31 cellular contexts compared by ENCODE assay signal in genomic region chrX:31006027-31006426, GRCh38.
"Had no signal": no experiment of that assay in that cellular context is flagged by ENCODE, and none has a peak within 500 bp of the region (broad histone marks: within the 10 kb centered on the region; RNA-seq: fewer than 3 reads in every experiment).

No MANE protein-coding gene starts in this region.

- H3K27me3 Mint-ChIP-seq: stimulated activated naive CD8-positive, alpha-beta T cell treated with anti-CD3 and anti-CD28 coated beads, Interleukin-15, amount 100 ng/mL, for 72 hours; type B pancreatic cell had no signal

- H3K27ac ChIP-seq: neutrophil, pancreas, prostate gland, right atrium auricular region, right lobe of liver, sigmoid colon, spleen, suprapubic skin, testis, tibial artery, transverse colon, upper lobe of right lung, uterus had no signal

- H3K9me3 Mint-ChIP-seq: naive thymus-derived CD8-positive, alpha-beta T cell; natural killer cell treated with Interleukin-12 subunit alpha and Interleukin-12 subunit beta and Interleukin-15 and Interleukin-18, amount 100 ng/mL, for 72 hours; stimulated activated naive CD8-positive, alpha-beta T cell treated with anti-CD3 and anti-CD28 coated beads, Interleukin-15, amount 100 ng/mL, for 72 hours; type B pancreatic cell had no signal

- H3K27ac Mint-ChIP-seq: naive thymus-derived CD8-positive, alpha-beta T cell; natural killer cell treated with Interleukin-12 subunit alpha and Interleukin-12 subunit beta and Interleukin-15 and Interleukin-18, amount 100 ng/mL, for 72 hours; nephron progenitor cell; stimulated activated naive CD8-positive, alpha-beta T cell treated with anti-CD3 and anti-CD28 coated beads, Interleukin-15, amount 100 ng/mL, for 72 hours; type B pancreatic cell had no signal

- H3K4me3 ChIP-seq: pancreas, prostate gland, right atrium auricular region, right lobe of liver, sigmoid colon, smooth muscle cell, spleen, suprapubic skin, testis, tibial artery, transverse colon, upper lobe of right lung, uterus had no signal

- H3K36me3 ChIP-seq: neutrophil, pancreas, prostate gland, right atrium auricular region, right lobe of liver, sigmoid colon, spleen, suprapubic skin, tibial artery, transverse colon, upper lobe of right lung, uterus had no signal

- H3K4me3 Mint-ChIP-seq: naive B cell; naive thymus-derived CD8-positive, alpha-beta T cell; natural killer cell treated with Interleukin-12 subunit alpha and Interleukin-12 subunit beta and Interleukin-15 and Interleukin-18, amount 100 ng/mL, for 72 hours; nephron progenitor cell; neural crest cell; stimulated activated naive CD8-positive, alpha-beta T cell treated with anti-CD3 and anti-CD28 coated beads, Interleukin-15, amount 100 ng/mL, for 72 hours; type B pancreatic cell had no signal

- H3K36me3 Mint-ChIP-seq: naive B cell; naive thymus-derived CD8-positive, alpha-beta T cell; natural killer cell treated with Interleukin-12 subunit alpha and Interleukin-12 subunit beta and Interleukin-15 and Interleukin-18, amount 100 ng/mL, for 72 hours; type B pancreatic cell had no signal

- H3K27me3 ChIP-seq: neutrophil, right atrium auricular region, right lobe of liver, sigmoid colon, suprapubic skin, testis, tibial artery, transverse colon, upper lobe of right lung, uterus had no signal

- H3K4me1 Mint-ChIP-seq: naive B cell; naive thymus-derived CD8-positive, alpha-beta T cell; neural crest cell; stimulated activated naive CD8-positive, alpha-beta T cell treated with anti-CD3 and anti-CD28 coated beads, Interleukin-15, amount 100 ng/mL, for 72 hours had no signal

- H3K4me2 ChIP-seq: smooth muscle cell had no signal

- ATAC-seq: naive thymus-derived CD8-positive, alpha-beta T cell; natural killer cell treated with Interleukin-12 subunit alpha and Interleukin-12 subunit beta and Interleukin-15 and Interleukin-18, amount 100 ng/mL, for 72 hours; pancreas; right lobe of liver; stimulated activated naive CD8-positive, alpha-beta T cell treated with anti-CD3 and anti-CD28 coated beads, Interleukin-15, amount 100 ng/mL, for 72 hours; stimulated activated naive CD8-positive, alpha-beta T cell treated with anti-CD3 and anti-CD28 coated beads, Interleukin-15, Interleukin-2, amounts not matched to agents 100 U/mL and 50 U/mL, for 24 hours; upper lobe of right lung had no signal

- H3K9me3 ChIP-seq: neutrophil, pancreas, prostate gland, right atrium auricular region, right lobe of liver, sigmoid colon, spleen, suprapubic skin, testis, tibial artery, transverse colon, upper lobe of right lung, uterus had no signal

- DNase-seq: naive B cell; naive thymus-derived CD8-positive, alpha-beta T cell; nephron progenitor cell; nucleus accumbens; pancreas; retina; right lobe of liver; sigmoid colon; spleen; stimulated activated CD4-positive, alpha-beta T cell treated with anti-CD3 and anti-CD28 coated beads, Interleukin-12 subunit alpha, Interleukin-12 subunit beta, amount 100 ng/mL, for 4 hours; stimulated activated CD4-positive, alpha-beta T cell treated with anti-CD3 and anti-CD28 coated beads, Interleukin-1b, Interleukin-23, amount 100 ng/mL, for 48 hours; stimulated activated CD4-positive, alpha-beta T cell treated with anti-CD3 and anti-CD28 coated beads, Interleukin-4, amount 100 ng/mL, for 1 hour; stimulated activated CD4-positive, alpha-beta T cell treated with anti-CD3 and anti-CD28 coated beads, Interleukin-4, amount 100 ng/mL, for 4 hours; stimulated activated CD8-positive, alpha-beta memory T cell treated with anti-CD3 and anti-CD28 coated beads, Interleukin-4, amount 100 ng/mL, for 48 hours; stimulated activated naive CD4-positive, alpha-beta T cell; stimulated activated naive CD8-positive, alpha-beta T cell treated with anti-CD3 and anti-CD28 coated beads, Interleukin-15, amount 100 ng/mL, for 72 hours; stimulated activated naive CD8-positive, alpha-beta T cell treated with anti-CD3 and anti-CD28 coated beads, Interleukin-15, Interleukin-2, amounts not matched to agents 100 U/mL and 50 U/mL, for 24 hours; substantia nigra; testis; tibial artery; transverse colon; upper lobe of right lung; uterus had no signal

- H3K4me1 ChIP-seq: pancreas, prostate gland, right atrium auricular region, right lobe of liver, sigmoid colon, spleen, suprapubic skin, testis, tibial artery, transverse colon, upper lobe of right lung, uterus had no signal
